ENCODE assay signal across 1 cellular context in the genomic region with DNA sequence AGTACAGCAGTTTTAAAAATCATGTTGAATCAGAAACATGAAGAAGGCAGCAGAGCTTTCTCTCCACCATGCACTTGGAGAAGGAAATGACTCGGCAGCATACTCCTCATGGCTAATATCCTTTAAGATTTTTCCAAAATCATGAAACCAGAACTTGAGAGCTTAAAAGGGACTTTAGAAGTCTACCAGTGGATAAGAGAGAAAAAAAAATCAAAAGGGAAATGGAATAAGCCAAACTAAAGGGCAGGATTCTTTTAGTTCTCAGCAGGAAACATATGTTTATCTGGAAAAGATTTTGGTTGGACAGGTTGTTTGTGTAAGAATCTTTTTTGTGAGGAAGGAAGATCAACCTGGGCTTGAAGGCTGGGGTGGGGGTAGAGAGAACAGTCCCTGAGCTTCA.
TF ChIP-seq lines count a peak whose summit lies in the region.

No MANE protein-coding gene starts in this region.

TF ChIP-seq in IMR-90, 13 proteins besides CTCF, POLR2A, EP300 and RAD21:
- no peak for TF ChIP-seq MXI1 (IDR thresholded peaks at IDR 0.05; ENCODE audit: borderline replicate concordance, low read depth, low read length)
- no peak for TF ChIP-seq CEBPB (IDR thresholded peaks at IDR 0.05; ENCODE audit: low read depth, low read length)
- TF ChIP-seq MAFK (IDR thresholded peaks at IDR 0.05; ENCODE audit: low read depth, low read length), result no peak
- no peak for TF ChIP-seq BHLHE40 (IDR thresholded peaks at IDR 0.05; ENCODE audit: low read depth, low read length)
- no peak for TF ChIP-seq RFX5 (IDR thresholded peaks at IDR 0.05; ENCODE audit: low read depth, low read length)
- no peak for TF ChIP-seq MAZ (IDR thresholded peaks at IDR 0.05; ENCODE audit: borderline replicate concordance, low read depth, low read length)
- TF ChIP-seq RCOR1 (IDR thresholded peaks at IDR 0.05; ENCODE audit: insufficient replicate concordance, low read length), result no peak
